9 cellular contexts compared by ENCODE assay signal in the genomic region with DNA sequence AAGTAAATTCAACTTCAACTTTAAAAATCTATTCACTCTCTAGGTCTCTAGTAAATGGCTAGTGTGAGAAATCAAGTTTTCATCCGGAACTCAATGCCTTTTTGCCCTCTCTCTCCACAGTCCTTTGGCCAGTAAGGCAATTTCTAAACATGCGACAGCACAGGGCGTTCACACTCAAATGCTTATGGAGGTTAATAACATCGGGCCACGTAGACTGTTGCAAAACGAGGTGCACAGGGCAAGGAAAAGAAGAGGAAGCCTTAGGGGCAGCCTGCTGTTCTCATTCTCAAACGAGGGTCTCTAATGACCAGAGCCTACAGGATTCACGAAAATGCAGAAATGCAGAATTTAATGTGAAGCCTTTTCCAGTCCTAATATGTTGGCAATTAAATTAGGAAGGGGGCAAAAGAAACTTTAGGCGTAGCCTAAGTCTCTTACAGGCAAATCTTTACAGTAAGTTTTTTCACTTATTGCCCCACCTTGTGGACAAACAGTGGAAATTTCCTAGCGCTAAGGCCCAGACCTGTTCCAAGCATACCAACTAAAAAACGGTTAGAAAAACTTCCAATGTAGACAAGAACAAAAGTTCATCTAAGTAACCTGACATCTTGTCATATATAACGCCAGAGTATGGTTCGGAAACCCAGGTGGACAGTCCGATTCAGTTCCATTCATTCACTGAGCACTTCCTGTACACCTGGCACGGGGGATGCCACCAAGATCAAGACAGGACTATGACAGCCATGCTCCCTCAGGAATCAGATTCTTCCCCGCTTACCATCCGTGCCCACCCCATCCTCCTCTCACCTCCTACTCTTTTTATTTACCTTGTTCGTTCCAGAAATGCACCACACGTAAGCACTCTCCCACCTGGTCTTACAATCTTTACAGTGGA. TPM values are rescaled to one million over a fixed set of nuclear protein-coding genes. Genes with fewer than 3 reads are reported as not detected.
DNase-seq lines count a peak whose midpoint lies in the region; ATAC-seq, FAIRE-seq and TF ChIP-seq lines count a peak whose summit lies in the region.
"Had no signal": no experiment of that assay in that cellular context is flagged by ENCODE, and none has a peak within 500 bp of the region (broad histone marks: within the 10 kb centered on the region; RNA-seq: fewer than 3 reads in every experiment).

No MANE protein-coding gene starts in this region.

- no peaks in the 10 kb centered on the region for H3K27me3 ChIP-seq in brain microvascular endothelial cell (replicated peaks)

- intact Hi-C loops in kidney (cut with DNase I), result no loop called here

- peak; percentile 63 for ATAC-seq in HG02938 (IDR thresholded peaks at IDR 0.05; ENCODE audit: unreplicated experiment)
- peak; percentile 72 to 74 for ATAC-seq in stimulated activated naive B cell treated with anti-CD40 and anti-IgM and Interleukin-4, amounts not matched to agents 10 μg/mL and 1 μg/mL and 100 μg/mL, for 72 hours (replicated peaks)

- in situ Hi-C loops in brain microvascular endothelial cell (cut with HindIII; ENCODE audit: low pct_ligation_motif_present, low sequenced_read_pairs), result no loop called here

- DNase-seq in Ammon's horn (ENCODE audit: low spot score) (peak; percentile 53), GM12892 (ENCODE audit: insufficient read length) (no peak), NOMO-1 (lab: John Stamatoyannopoulos, UW; ENCODE audit: unreplicated experiment in 2 of 2) (peak; percentile 87 to 95), brain microvascular endothelial cell (peak; percentile 43), kidney (no peak), NCI-H128 (lab: John Stamatoyannopoulos, UW; ENCODE audit: unreplicated experiment) (no peak)
- peak; percentile 13 for DNase-seq in stimulated activated naive B cell treated with anti-CD40 and anti-IgM and Interleukin-4, amounts not matched to agents 10 μg/mL and 1 μg/mL and 100 μg/mL, for 72 hours

- H3K4me1 Mint-ChIP-seq in stimulated activated naive B cell treated with anti-CD40 and anti-IgM and Interleukin-4, amounts not matched to agents 10 μg/mL and 1 μg/mL and 100 μg/mL, for 72 hours, result peaks cover 2 to 16% of the 10 kb centered on the region in 2 donors

- H3K27me3 Mint-ChIP-seq in stimulated activated naive B cell treated with anti-CD40 and anti-IgM and Interleukin-4, amounts not matched to agents 10 μg/mL and 1 μg/mL and 100 μg/mL, for 72 hours, result no peaks in the 10 kb centered on the region

- H3K4me3 Mint-ChIP-seq in stimulated activated naive B cell treated with anti-CD40 and anti-IgM and Interleukin-4, amounts not matched to agents 10 μg/mL and 1 μg/mL and 100 μg/mL, for 72 hours, result peak overlapping the region in 1 of 2 donors; percentile 35

- no peak for TF ChIP-seq POLR2A in GM12892 (IDR thresholded peaks at IDR 0.05; ENCODE audit: low read depth, low read length)

- TF ChIP-seq CTCF in brain microvascular endothelial cell (IDR thresholded peaks at IDR 0.05; ENCODE audit: low read depth, low read length, missing control alignments) (peak; percentile 72), kidney (IDR thresholded peaks at IDR 0.05; ENCODE audit: borderline replicate concordance, extremely low read depth, insufficient read depth) (peak; percentile 78)

- no peak overlapping the region for H3K4me3 ChIP-seq in brain microvascular endothelial cell (ENCODE audit: low read depth, low read length)
- peak overlapping the region; percentile 21 to 51 for H3K4me3 ChIP-seq in kidney (ENCODE audit: low read length in 2 of 2)

- no peaks in the 10 kb centered on the region for H3K36me3 ChIP-seq in brain microvascular endothelial cell (replicated peaks)
- H3K36me3 ChIP-seq in kidney (ENCODE audit: control insufficient read depth in 1 of 2, insufficient read depth in 2 of 2, low read length in 2 of 2), result no peaks in the 10 kb centered on the region

- H3K4me1 ChIP-seq in kidney (ENCODE audit: control insufficient read depth in 1 of 2, insufficient read depth in 1 of 2, low read depth in 1 of 2, low read length in 2 of 2), result no peaks in the 10 kb centered on the region

- peak; percentile 78 for FAIRE-seq in GM12892 (lab: Jason Lieb, UNC)
- FAIRE-seq in kidney (lab: Jason Lieb, UNC), result peak; percentile 84

- H3K9me3 Mint-ChIP-seq in stimulated activated naive B cell treated with anti-CD40 and anti-IgM and Interleukin-4, amounts not matched to agents 10 μg/mL and 1 μg/mL and 100 μg/mL, for 72 hours, result no peaks in the 10 kb centered on the region

- no peaks in the 10 kb centered on the region for H3K36me3 Mint-ChIP-seq in stimulated activated naive B cell treated with anti-CD40 and anti-IgM and Interleukin-4, amounts not matched to agents 10 μg/mL and 1 μg/mL and 100 μg/mL, for 72 hours

- no peak overlapping the region for H3K27ac ChIP-seq in brain microvascular endothelial cell
- no peak overlapping the region for H3K27ac ChIP-seq in kidney (ENCODE audit: low read depth in 2 of 2, low read length in 2 of 2)

- no peak overlapping the region for H3K27ac Mint-ChIP-seq in stimulated activated naive B cell treated with anti-CD40 and anti-IgM and Interleukin-4, amounts not matched to agents 10 μg/mL and 1 μg/mL and 100 μg/mL, for 72 hours

- H3K9me3 ChIP-seq in kidney (ENCODE audit: control insufficient read depth in 1 of 2, low read length in 2 of 2), result no peaks in the 10 kb centered on the region

- peak overlapping the region; percentile 35 to 41 for H3K9ac ChIP-seq in kidney (ENCODE audit: low read length in 2 of 2)

RNA-seq across cellular contexts. Expression of a gene that starts 5.1 kb away (rescaled TPM):
- polyA plus RNA-seq in GM12892 (2012; ENCODE audit: missing spikeins), result not detected
- total RNA-seq in kidney, result not detected
- not detected for polyA plus RNA-seq in kidney (ENCODE audit: insufficient read depth, low read depth, low replicate concordance)
- total RNA-seq: T-helper 1 cell treated with Interleukin-12 subunit alpha and Interleukin-12 subunit beta and Interleukin-4 antibody, amounts not matched to agents 30 ng/mL and 1 ng/mL, for 36 hours had no signal

RNA-seq across cellular contexts. Expression of a gene that starts 5.2 kb away (rescaled TPM):
- 10.5 TPM for polyA plus RNA-seq in GM12892 (2012; ENCODE audit: missing spikeins)
- 2.0 TPM for total RNA-seq in kidney
- 0.02 TPM for polyA plus RNA-seq in kidney (ENCODE audit: insufficient read depth, low read depth, low replicate concordance)

Comparison
In these comparisons a context has a peak if more than half of its experiments do, and no peak if none do; other contexts are left out.
1. DNase-seq: peak in Ammon's horn (single experiment), NOMO-1 (2 of 2), brain microvascular endothelial cell (single experiment) and stimulated activated naive B cell treated with anti-CD40 and anti-IgM and Interleukin-4, amounts not matched to agents 10 μg/mL and 1 μg/mL and 100 μg/mL, for 72 hours (single experiment); none in GM12892 (single experiment), kidney (single experiment) and NCI-H128 (single experiment).